In genomic region chr4:41146716-41147506, GRCh38 we compare ENCODE assay signal across 9 cellular contexts.
DNase-seq lines count a peak whose midpoint lies in the region; ATAC-seq and TF ChIP-seq lines count a peak whose summit lies in the region.
"Had no signal": no experiment of that assay in that cellular context is flagged by ENCODE, and none has a peak within 500 bp of the region (broad histone marks: within the 10 kb centered on the region; RNA-seq: fewer than 3 reads in every experiment).

No MANE protein-coding gene starts in this region.

- H3K4me3 Mint-ChIP-seq in CD14-positive monocyte (peak overlapping the region; percentile 58 to 61), WTC11 (no peak overlapping the region)

- intact Hi-C loops in CD14-positive monocyte (cut with micrococcal nuclease) = no loop called here

- POLR2A ChIA-PET in WTC11 (lab: Charles Lee) = interaction anchor here (0.6 to 0.7 kb wide), 4 partner anchors 8 to 1461 kb away, joined by 3 to 5 read pairs (median 4); no protein-coding TSS in a partner anchor

- no peaks in the 10 kb centered on the region for H3K36me3 ChIP-seq in osteoblast (ENCODE audit: insufficient read depth, low read length)

- peaks cover 69% of the 10 kb centered on the region for H3K79me2 ChIP-seq in osteoblast (ENCODE audit: insufficient read depth, low read length)

- ATAC-seq in WTC11 (peak; percentile 79), HG02973 (IDR thresholded peaks at IDR 0.05; ENCODE audit: unreplicated experiment) (no peak), HG03457 (IDR thresholded peaks at IDR 0.05; ENCODE audit: unreplicated experiment) (no peak)

- H3K4me1 ChIP-seq in osteoblast (ENCODE audit: insufficient read depth, low read length) = peaks cover 73% of the 10 kb centered on the region

- H3K4me1 Mint-ChIP-seq in CD14-positive monocyte (peaks cover 15% of the 10 kb centered on the region), WTC11 (peaks cover 32% of the 10 kb centered on the region)

- H3K27me3 ChIP-seq in osteoblast (ENCODE audit: insufficient read depth, low read length) = no peaks in the 10 kb centered on the region

- peak overlapping the region; percentile 63 for H3K4me2 ChIP-seq in osteoblast (ENCODE audit: insufficient read depth, low read length)

- H3K27me3 Mint-ChIP-seq in CD14-positive monocyte (ENCODE audit: low read depth in 3 of 3) (peaks cover 1 to 5% (median 2%) of the 10 kb centered on the region in 3 donors), WTC11 (ENCODE audit: low read depth) (no peaks in the 10 kb centered on the region)

- peak overlapping the region; percentile 18 for H3K4me3 ChIP-seq in osteoblast (ENCODE audit: insufficient read depth, low read length)

- peak overlapping the region; percentile 7 for H2AFZ ChIP-seq in osteoblast (ENCODE audit: low read length)

- no peak for DNase-seq in CD14-positive monocyte (ENCODE audit: low spot score)
- DNase-seq in WTC11 (ENCODE audit: low spot score) = no peak
- peak; percentile 94 for DNase-seq in globus pallidus (ENCODE audit: low spot score)
- DNase-seq in osteoblast (ENCODE audit: insufficient read length, low spot score, missing footprints) = peak; percentile 62
- DNase-seq in Kasumi-1 (lab: John Stamatoyannopoulos, UW) = no peak
- DNase-seq in stimulated activated CD4-positive, alpha-beta T cell treated with anti-CD3 and anti-CD28 coated beads, Interleukin-4, amount 100 ng/mL, for 1 hour = no peak
- DNase-seq: NCI-H1092 had no signal

- peak overlapping the region in 2 of 7 donors; percentile 35 to 43 for H3K27ac Mint-ChIP-seq in CD14-positive monocyte
- peak overlapping the region; percentile 71 for H3K27ac Mint-ChIP-seq in WTC11

- TF ChIP-seq CTCF in CD14-positive monocyte (IDR thresholded peaks at IDR 0.05) = no peak
- no peak for TF ChIP-seq CTCF in WTC11 (IDR thresholded peaks at IDR 0.05)
- TF ChIP-seq CTCF in osteoblast (IDR thresholded peaks at IDR 0.05; ENCODE audit: extremely low read depth, low read depth, low read length) = no peak

- no peaks in the 10 kb centered on the region for H3K9me3 ChIP-seq in osteoblast (ENCODE audit: low read depth, low read length)

- H3K36me3 Mint-ChIP-seq in CD14-positive monocyte (no peaks in the 10 kb centered on the region), WTC11 (no peaks in the 10 kb centered on the region)

- CTCF ChIA-PET in WTC11 (lab: Charles Lee) = interaction anchor here (0.7 to 1.1 kb wide), 4 partner anchors 10 to 170 kb away, joined by 3 to 5 read pairs (median 4); partner anchors contain the start of gene APBB2

- peak overlapping the region; percentile 74 for H3K27ac ChIP-seq in osteoblast (ENCODE audit: low read depth, low read length)

- H4K20me1 ChIP-seq in osteoblast (ENCODE audit: insufficient read depth, low read length) = no peaks in the 10 kb centered on the region

- H3K9me3 Mint-ChIP-seq in CD14-positive monocyte = peaks cover 0 to 8% (median 2%) of the 10 kb centered on the region in 7 donors
- H3K9me3 Mint-ChIP-seq in WTC11 = no peaks in the 10 kb centered on the region

TF ChIP-seq in WTC11, 78 proteins besides CTCF, POLR2A, EP300 and RAD21:
- TF ChIP-seq CREB1 (CRISPR knock-in tag; IDR thresholded peaks at IDR 0.05) (no peak), JUN (CRISPR knock-in tag; IDR thresholded peaks at IDR 0.05) (no peak), USF2 (CRISPR knock-in tag; IDR thresholded peaks at IDR 0.05) (no peak), TEAD1 (CRISPR knock-in tag; IDR thresholded peaks at IDR 0.05) (no peak), SMAD3 (CRISPR knock-in tag; IDR thresholded peaks at IDR 0.05; ENCODE audit: borderline replicate concordance) (no peak), ZNF423 (CRISPR knock-in tag; IDR thresholded peaks at IDR 0.05) (no peak), RELA (CRISPR knock-in tag; IDR thresholded peaks at IDR 0.05; ENCODE audit: borderline replicate concordance) (no peak), TP53 (CRISPR knock-in tag; IDR thresholded peaks at IDR 0.05) (no peak), E2F4 (CRISPR knock-in tag; IDR thresholded peaks at IDR 0.05; ENCODE audit: borderline replicate concordance, low read depth) (no peak), NR1H2 (CRISPR knock-in tag; IDR thresholded peaks at IDR 0.05) (no peak), ZNF416 (CRISPR knock-in tag; IDR thresholded peaks at IDR 0.05) (no peak), ZNF532 (CRISPR knock-in tag; IDR thresholded peaks at IDR 0.05; ENCODE audit: borderline replicate concordance) (no peak), SOX15 (CRISPR knock-in tag; IDR thresholded peaks at IDR 0.05) (no peak), PRRX2 (CRISPR knock-in tag; IDR thresholded peaks at IDR 0.05) (no peak), ATF3 (CRISPR knock-in tag; conservative IDR thresholded peaks at IDR 0.05) (no peak)

Comparison
In these comparisons a context has a peak if more than half of its experiments do, and no peak if none do; other contexts are left out.
1. DNase-seq: peak in globus pallidus (single experiment) and osteoblast (single experiment); none in CD14-positive monocyte (single experiment), WTC11 (single experiment), Kasumi-1 (0 of 2) and stimulated activated CD4-positive, alpha-beta T cell treated with anti-CD3 and anti-CD28 coated beads, Interleukin-4, amount 100 ng/mL, for 1 hour (single experiment).